ENCODE assay signal across 11 cellular contexts in genomic region chr17:17109231-17109630, GRCh38.
DNase-seq lines count a peak whose midpoint lies in the region; ATAC-seq and TF ChIP-seq lines count a peak whose summit lies in the region.
"Had no signal": no experiment of that assay in that cellular context is flagged by ENCODE, and none has a peak within 500 bp of the region (broad histone marks: within the 10 kb centered on the region; RNA-seq: fewer than 3 reads in every experiment).

No MANE protein-coding gene starts in this region.

- no peak overlapping the region for H3K4me3 Mint-ChIP-seq in activated CD4-positive, alpha-beta T cell treated with anti-CD3 and anti-CD28 coated beads for 36 hours
- H3K4me3 Mint-ChIP-seq in WTC11 (no peak overlapping the region), Caco-2 (ENCODE audit: unreplicated experiment) (no peak overlapping the region)
- no peak overlapping the region for H3K4me3 Mint-ChIP-seq in stimulated activated naive B cell treated with anti-CD40 and anti-IgM and Interleukin-4, amounts not matched to agents 10 μg/mL and 1 μg/mL and 100 μg/mL, for 72 hours
- H3K4me3 Mint-ChIP-seq: neural progenitor cell had no signal

- H3K36me3 ChIP-seq in Caco-2 (ENCODE audit: control insufficient read depth, insufficient read depth, low read length), result peaks cover 1% of the 10 kb centered on the region; the same call in 1 of the 2 replicates
- H3K36me3 ChIP-seq: neural progenitor cell had no signal

- H3K4me3 ChIP-seq in Caco-2 (ENCODE audit: low read depth, low read length), result no peak overlapping the region
- H3K4me3 ChIP-seq: neural progenitor cell, SJSA1 had no signal

- intact Hi-C loops in activated CD4-positive, alpha-beta T cell treated with anti-CD3 and anti-CD28 coated beads for 36 hours (cut with DNase I, micrococcal nuclease), result no loop called here
- intact Hi-C loops in Caco-2 (cut with micrococcal nuclease; ENCODE audit: unreplicated experiment), result no loop called here

- H3K36me3 Mint-ChIP-seq in activated CD4-positive, alpha-beta T cell treated with anti-CD3 and anti-CD28 coated beads for 36 hours (ENCODE audit: low read depth), result no peaks in the 10 kb centered on the region
- H3K36me3 Mint-ChIP-seq in WTC11 (no peaks in the 10 kb centered on the region), Caco-2 (ENCODE audit: insufficient read depth, unreplicated experiment) (peaks cover 53% of the 10 kb centered on the region)
- H3K36me3 Mint-ChIP-seq in stimulated activated naive B cell treated with anti-CD40 and anti-IgM and Interleukin-4, amounts not matched to agents 10 μg/mL and 1 μg/mL and 100 μg/mL, for 72 hours, result peaks cover 5 to 27% of the 10 kb centered on the region in 2 donors

- H3K9me3 ChIP-seq in Caco-2, result no peaks in the 10 kb centered on the region
- H3K9me3 ChIP-seq: SJSA1 had no signal

- H3K9me3 Mint-ChIP-seq in activated CD4-positive, alpha-beta T cell treated with anti-CD3 and anti-CD28 coated beads for 36 hours (ENCODE audit: low read depth), result no peaks in the 10 kb centered on the region
- no peaks in the 10 kb centered on the region for H3K9me3 Mint-ChIP-seq in WTC11
- H3K9me3 Mint-ChIP-seq in stimulated activated naive B cell treated with anti-CD40 and anti-IgM and Interleukin-4, amounts not matched to agents 10 μg/mL and 1 μg/mL and 100 μg/mL, for 72 hours, result no peaks in the 10 kb centered on the region
- no peaks in the 10 kb centered on the region for H3K9me3 Mint-ChIP-seq in Caco-2 (ENCODE audit: unreplicated experiment)
- H3K9me3 Mint-ChIP-seq: neural progenitor cell had no signal

- peaks cover 56% of the 10 kb centered on the region for H3K4me1 Mint-ChIP-seq in activated CD4-positive, alpha-beta T cell treated with anti-CD3 and anti-CD28 coated beads for 36 hours
- H3K4me1 Mint-ChIP-seq in WTC11, result peaks cover 19% of the 10 kb centered on the region
- peaks cover 65 to 75% of the 10 kb centered on the region in 2 donors for H3K4me1 Mint-ChIP-seq in stimulated activated naive B cell treated with anti-CD40 and anti-IgM and Interleukin-4, amounts not matched to agents 10 μg/mL and 1 μg/mL and 100 μg/mL, for 72 hours
- H3K4me1 Mint-ChIP-seq in Caco-2 (ENCODE audit: low read depth, unreplicated experiment), result peaks cover 17% of the 10 kb centered on the region

- no peak overlapping the region for H3K27ac ChIP-seq in foreskin keratinocyte
- H3K27ac ChIP-seq: neural progenitor cell, SJSA1 had no signal

- TF ChIP-seq CTCF in WTC11 (IDR thresholded peaks at IDR 0.05) (no peak), foreskin keratinocyte (conservative IDR thresholded peaks at IDR 0.05) (peak; percentile 35), Caco-2 (IDR thresholded peaks at IDR 0.05; ENCODE audit: insufficient read depth in 1 of 2, low read depth in 1 of 2, low read length in 1 of 2, severe bottlenecking in 1 of 2, unreplicated experiment in 1 of 2) (no peak)

- no peaks in the 10 kb centered on the region for H3K27me3 Mint-ChIP-seq in activated CD4-positive, alpha-beta T cell treated with anti-CD3 and anti-CD28 coated beads for 36 hours
- H3K27me3 Mint-ChIP-seq in WTC11 (ENCODE audit: low read depth) (no peaks in the 10 kb centered on the region), Caco-2 (ENCODE audit: insufficient read depth, unreplicated experiment) (no peaks in the 10 kb centered on the region)
- no peaks in the 10 kb centered on the region for H3K27me3 Mint-ChIP-seq in stimulated activated naive B cell treated with anti-CD40 and anti-IgM and Interleukin-4, amounts not matched to agents 10 μg/mL and 1 μg/mL and 100 μg/mL, for 72 hours

- POLR2A ChIA-PET in activated CD4-positive, alpha-beta T cell treated with anti-CD3 and anti-CD28 coated beads for 36 hours (lab: Charles Lee), result no interaction called here
- POLR2A ChIA-PET in WTC11 (lab: Charles Lee) (no interaction called here), Caco-2 (lab: Charles Lee) (interaction anchor here (0.5 kb wide), 1 partner anchor 80 kb away, joined by 6 read pairs; no protein-coding TSS in a partner anchor)

- no peak for ATAC-seq in activated CD4-positive, alpha-beta T cell treated with anti-CD3 and anti-CD28 coated beads for 36 hours
- no peak for ATAC-seq in WTC11
- peak; percentile 11 for ATAC-seq in foreskin keratinocyte
- ATAC-seq in stimulated activated naive B cell treated with anti-CD40 and anti-IgM and Interleukin-4, amounts not matched to agents 10 μg/mL and 1 μg/mL and 100 μg/mL, for 72 hours (replicated peaks), result no peak
- ATAC-seq in HG02973 (IDR thresholded peaks at IDR 0.05; ENCODE audit: unreplicated experiment), result no peak

- DNase-seq in activated CD4-positive, alpha-beta T cell treated with anti-CD3 and anti-CD28 coated beads for 36 hours, result no peak
- no peak for DNase-seq in activated CD4-positive, alpha-beta T cell treated with anti-CD3 and anti-CD28 coated beads, Interleukin-2, amount 50 U/mL, for 48 hours
- DNase-seq in WTC11 (ENCODE audit: low spot score) (no peak), foreskin keratinocyte (no peak), SKM-1 (lab: John Stamatoyannopoulos, UW; ENCODE audit: unreplicated experiment) (no peak), Caco-2 (no peak)
- DNase-seq in stimulated activated naive B cell treated with anti-CD40 and anti-IgM and Interleukin-4, amounts not matched to agents 10 μg/mL and 1 μg/mL and 100 μg/mL, for 72 hours, result no peak
- DNase-seq: KG1 had no signal

- H3K4me1 ChIP-seq in foreskin keratinocyte (peaks cover 18% of the 10 kb centered on the region), Caco-2 (no peaks in the 10 kb centered on the region)

- no peaks in the 10 kb centered on the region for H3K27me3 ChIP-seq in foreskin keratinocyte
- H3K27me3 ChIP-seq in Caco-2 (replicated peaks; ENCODE audit: control insufficient read depth, insufficient read depth, low read length), result no peaks in the 10 kb centered on the region
- H3K27me3 ChIP-seq: neural progenitor cell, SJSA1 had no signal

- CTCF ChIA-PET in activated CD4-positive, alpha-beta T cell treated with anti-CD3 and anti-CD28 coated beads for 36 hours (lab: Charles Lee), result no interaction called here
- CTCF ChIA-PET in WTC11 (lab: Charles Lee) (interaction anchor here (1.1 to 2.8 kb wide), 4 partner anchors 12 to 64 kb away, joined by 3 to 15 read pairs (median 4); no protein-coding TSS in a partner anchor), Caco-2 (lab: Charles Lee) (interaction anchor here (1.0 kb wide), 1 partner anchor 69 kb away, joined by 3 read pairs; no protein-coding TSS in a partner anchor)

- BruUV-seq in Caco-2 (replicated peaks; lab: Mats Ljungman, UMichigan), result no TSS peak

- peak overlapping the region; percentile 18 for H3K27ac Mint-ChIP-seq in activated CD4-positive, alpha-beta T cell treated with anti-CD3 and anti-CD28 coated beads for 36 hours
- H3K27ac Mint-ChIP-seq in WTC11, result peak overlapping the region; percentile 52; the same call in 1 of the 2 replicates
- H3K27ac Mint-ChIP-seq in stimulated activated naive B cell treated with anti-CD40 and anti-IgM and Interleukin-4, amounts not matched to agents 10 μg/mL and 1 μg/mL and 100 μg/mL, for 72 hours, result peak overlapping the region; percentile 38
- H3K27ac Mint-ChIP-seq in Caco-2 (ENCODE audit: unreplicated experiment), result no peak overlapping the region
- H3K27ac Mint-ChIP-seq: neural progenitor cell had no signal

TF ChIP-seq in WTC11, 78 proteins besides CTCF, POLR2A, EP300 and RAD21:
- TF ChIP-seq, protein P1, sequence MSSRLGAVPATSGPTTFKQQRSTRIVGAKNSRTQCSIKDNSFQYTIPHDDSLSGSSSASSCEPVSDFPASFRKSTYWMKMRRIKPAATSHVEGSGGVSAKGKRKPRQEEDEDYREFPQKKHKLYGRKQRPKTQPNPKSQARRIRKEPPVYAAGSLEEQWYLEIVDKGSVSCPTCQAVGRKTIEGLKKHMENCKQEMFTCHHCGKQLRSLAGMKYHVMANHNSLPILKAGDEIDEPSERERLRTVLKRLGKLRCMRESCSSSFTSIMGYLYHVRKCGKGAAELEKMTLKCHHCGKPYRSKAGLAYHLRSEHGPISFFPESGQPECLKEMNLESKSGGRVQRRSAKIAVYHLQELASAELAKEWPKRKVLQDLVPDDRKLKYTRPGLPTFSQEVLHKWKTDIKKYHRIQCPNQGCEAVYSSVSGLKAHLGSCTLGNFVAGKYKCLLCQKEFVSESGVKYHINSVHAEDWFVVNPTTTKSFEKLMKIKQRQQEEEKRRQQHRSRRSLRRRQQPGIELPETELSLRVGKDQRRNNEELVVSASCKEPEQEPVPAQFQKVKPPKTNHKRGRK (CRISPR knock-in tag; IDR thresholded peaks at IDR 0.05; ENCODE audit: borderline replicate concordance), result no peak
- TF ChIP-seq, protein P2, sequence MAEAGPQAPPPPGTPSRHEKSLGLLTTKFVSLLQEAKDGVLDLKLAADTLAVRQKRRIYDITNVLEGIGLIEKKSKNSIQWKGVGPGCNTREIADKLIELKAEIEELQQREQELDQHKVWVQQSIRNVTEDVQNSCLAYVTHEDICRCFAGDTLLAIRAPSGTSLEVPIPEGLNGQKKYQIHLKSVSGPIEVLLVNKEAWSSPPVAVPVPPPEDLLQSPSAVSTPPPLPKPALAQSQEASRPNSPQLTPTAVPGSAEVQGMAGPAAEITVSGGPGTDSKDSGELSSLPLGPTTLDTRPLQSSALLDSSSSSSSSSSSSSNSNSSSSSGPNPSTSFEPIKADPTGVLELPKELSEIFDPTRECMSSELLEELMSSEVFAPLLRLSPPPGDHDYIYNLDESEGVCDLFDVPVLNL (CRISPR knock-in tag; IDR thresholded peaks at IDR 0.05; ENCODE audit: borderline replicate concordance, low read depth), result no peak
